Comparison of ENCODE assay signal across 8 cellular contexts in genomic region chr7:100190059-100190711, GRCh38. TPM values are rescaled to one million over a fixed set of nuclear protein-coding genes. Genes with fewer than 3 reads are reported as not detected.
A peak's percentile ranks its signal among the peaks of the same experiment; 100 is the strongest.
DNase-seq lines count a peak whose midpoint lies in the region; ATAC-seq and TF ChIP-seq lines count a peak whose summit lies in the region.

No MANE protein-coding gene starts in this region.

- H3K4me1 Mint-ChIP-seq in activated CD8-positive, alpha-beta T cell treated with anti-CD3 and anti-CD28 coated beads for 36 hours (ENCODE audit: low read depth): peaks cover 31% of the 10 kb centered on the region

- H3K36me3 ChIP-seq in sigmoid colon: no peaks in the 10 kb centered on the region

- TF ChIP-seq CTCF in activated CD8-positive, alpha-beta T cell treated with anti-CD3 and anti-CD28 coated beads for 36 hours (IDR thresholded peaks at IDR 0.05): peak; percentile 70
- TF ChIP-seq CTCF in sigmoid colon (IDR thresholded peaks at IDR 0.05): no peak

- POLR2A ChIA-PET in activated CD8-positive, alpha-beta T cell treated with anti-CD3 and anti-CD28 coated beads for 36 hours (lab: Charles Lee): interaction anchor here (1.1 to 1.7 kb wide), 2 partner anchors 14 to 19 kb away, joined by 3 to 5 read pairs; no protein-coding TSS in a partner anchor

- no peak overlapping the region for H3K27ac ChIP-seq in sigmoid colon

- peak; percentile 60 for ATAC-seq in HG03571 (IDR thresholded peaks at IDR 0.05; ENCODE audit: unreplicated experiment)
- ATAC-seq in activated CD8-positive, alpha-beta T cell treated with anti-CD3 and anti-CD28 coated beads for 36 hours: peak; percentile 90
- peak; percentile 95 for ATAC-seq in left lobe of liver
- ATAC-seq in GM18519 (IDR thresholded peaks at IDR 0.05; ENCODE audit: low FRiP score, unreplicated experiment): no peak
- ATAC-seq in HG02798 (IDR thresholded peaks at IDR 0.05; ENCODE audit: poor library complexity, unreplicated experiment): no peak

- no peak overlapping the region for H3K4me3 Mint-ChIP-seq in activated CD8-positive, alpha-beta T cell treated with anti-CD3 and anti-CD28 coated beads for 36 hours

- H3K27me3 Mint-ChIP-seq in activated CD8-positive, alpha-beta T cell treated with anti-CD3 and anti-CD28 coated beads for 36 hours: no peaks in the 10 kb centered on the region

- peak; percentile 48 for DNase-seq in GM03348 (ENCODE audit: low spot score)
- no peak for DNase-seq in activated CD8-positive, alpha-beta T cell treated with anti-CD3 and anti-CD28 coated beads for 36 hours
- DNase-seq in left lobe of liver (ENCODE audit: low spot score): no peak
- DNase-seq in activated CD4-positive, alpha-beta T cell treated with anti-CD3 and anti-CD28 coated beads, Interleukin-2, amount 50 U/mL, for 48 hours: no peak
- no peak for DNase-seq in sigmoid colon

- no peaks in the 10 kb centered on the region for H3K36me3 Mint-ChIP-seq in activated CD8-positive, alpha-beta T cell treated with anti-CD3 and anti-CD28 coated beads for 36 hours (ENCODE audit: low read depth)

- H3K27me3 ChIP-seq in sigmoid colon: no peaks in the 10 kb centered on the region

- no peak for TF ChIP-seq EP300 in sigmoid colon (IDR thresholded peaks at IDR 0.05)

- no peak for TF ChIP-seq POLR2A in sigmoid colon (IDR thresholded peaks at IDR 0.05)

- H3K27ac Mint-ChIP-seq in activated CD8-positive, alpha-beta T cell treated with anti-CD3 and anti-CD28 coated beads for 36 hours: peak overlapping the region; percentile 80

- 54 to 59% methylated on average over 4 of the region's 4 CpGs for WGBS in sigmoid colon, 2 donors

- no peak overlapping the region for H3K4me3 ChIP-seq in sigmoid colon

- CTCF ChIA-PET in activated CD8-positive, alpha-beta T cell treated with anti-CD3 and anti-CD28 coated beads for 36 hours (lab: Charles Lee): interaction anchor here (0.7 to 4.3 kb wide), 22 partner anchors 8 to 246 kb away, joined by 3 to 46 read pairs (median 6); partner anchors contain the start of genes GAL3ST4, GPC2, LAMTOR4 and STAG3

- no peaks in the 10 kb centered on the region for H3K9me3 Mint-ChIP-seq in activated CD8-positive, alpha-beta T cell treated with anti-CD3 and anti-CD28 coated beads for 36 hours

- intact Hi-C loops in activated CD8-positive, alpha-beta T cell treated with anti-CD3 and anti-CD28 coated beads for 36 hours (cut with micrococcal nuclease): no loop called here
- intact Hi-C loops in sigmoid colon (cut with DNase I): no loop called here

- no peaks in the 10 kb centered on the region for H3K4me1 ChIP-seq in sigmoid colon

- H3K9me3 ChIP-seq in sigmoid colon: no peaks in the 10 kb centered on the region

RNA-seq across cellular contexts. Expression of gene STAG3, which starts 12.5 kb away (rescaled TPM):
- 10 to 100 TPM; 13.2 to 15.8 TPM for total RNA-seq in activated CD8-positive, alpha-beta T cell treated with anti-CD3 and anti-CD28 coated beads for 36 hours
- total RNA-seq in left lobe of liver: 3.1 TPM
- total RNA-seq in sigmoid colon: under 1 TPM in 2 of 4 donors, not detected in 2; 0.14 to 0.36 TPM
- polyA plus RNA-seq in sigmoid colon: 10 to 100 TPM in 1 of 3 donors, 1 to 10 TPM in 1, under 1 TPM in 1; 0.92 to 32.6 (median 3.6) TPM

RNA-seq across cellular contexts. Expression of gene GPC2, which starts 13.0 kb away (rescaled TPM):
- total RNA-seq in activated CD8-positive, alpha-beta T cell treated with anti-CD3 and anti-CD28 coated beads for 36 hours: 1 to 10 TPM; 3.7 to 4.3 TPM
- total RNA-seq in left lobe of liver (0.18 TPM), sigmoid colon (1 to 10 TPM in 1 of 4 donors, under 1 TPM in 3; 0.41 to 1.7 (median 0.60) TPM)
- 1 to 10 TPM in 1 of 3 donors, not detected in 2; 5.3 TPM for polyA plus RNA-seq in sigmoid colon

RNA-seq across cellular contexts. Expression of gene GAL3ST4, which starts 21.8 kb away (rescaled TPM):
- total RNA-seq in activated CD8-positive, alpha-beta T cell treated with anti-CD3 and anti-CD28 coated beads for 36 hours: 1 to 10 TPM; 2.4 to 2.7 TPM
- total RNA-seq in left lobe of liver (0.35 TPM), sigmoid colon (1 to 10 TPM; 1.2 to 6.4 (median 3.1) TPM)
- 1 to 10 TPM; 1.2 to 6.2 (median 3.9) TPM for polyA plus RNA-seq in sigmoid colon

RNA-seq across cellular contexts. Expression of gene PVRIG, which starts 29.6 kb away (rescaled TPM):
- total RNA-seq in activated CD8-positive, alpha-beta T cell treated with anti-CD3 and anti-CD28 coated beads for 36 hours: 10 to 100 TPM; 29.8 to 30.2 TPM
- total RNA-seq in left lobe of liver: 0.50 TPM
- under 1 TPM in 3 of 4 donors, not detected in 1; 0.16 to 0.95 (median 0.36) TPM for total RNA-seq in sigmoid colon
- 10 to 100 TPM in 1 of 3 donors, under 1 TPM in 1, not detected in 1; 0.60 to 12.0 TPM for polyA plus RNA-seq in sigmoid colon

RNA-seq across cellular contexts. Expression of gene TRAPPC14, which starts 31.7 kb away (rescaled TPM):
- total RNA-seq in activated CD8-positive, alpha-beta T cell treated with anti-CD3 and anti-CD28 coated beads for 36 hours: 10 to 100 TPM; 15.7 to 17.4 TPM
- 7.9 TPM for total RNA-seq in left lobe of liver
- 10 to 100 TPM in 1 of 4 donors, 1 to 10 TPM in 3; 3.9 to 11.6 (median 6.3) TPM for total RNA-seq in sigmoid colon
- 10 to 100 TPM; 14.4 to 39.3 (median 15.3) TPM for polyA plus RNA-seq in sigmoid colon

Comparison
In these comparisons a context has a peak if more than half of its experiments do, and no peak if none do; other contexts are left out.
1. ATAC-seq: peak in HG03571 (single experiment), activated CD8-positive, alpha-beta T cell treated with anti-CD3 and anti-CD28 coated beads for 36 hours (single experiment) and left lobe of liver (single experiment); none in GM18519 (single experiment) and HG02798 (single experiment).